In the genomic region with DNA sequence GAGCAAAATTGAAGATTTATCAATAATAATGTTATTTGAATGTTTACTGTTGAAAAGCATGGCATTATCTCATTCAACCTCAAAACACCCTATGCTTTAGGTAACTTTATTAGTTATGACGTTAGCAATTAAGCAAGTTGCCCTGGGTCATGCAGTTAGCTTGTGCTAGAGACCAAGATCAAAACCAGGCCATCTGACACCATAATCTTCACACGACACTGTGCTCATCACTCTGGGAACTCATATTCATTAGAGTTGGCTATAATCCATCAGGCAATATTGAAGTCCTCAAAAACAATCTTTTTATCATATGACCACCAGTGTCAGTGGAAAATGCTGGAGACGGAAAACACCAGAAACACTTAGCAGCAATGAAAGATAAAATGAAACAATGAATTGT, we compare ENCODE assay signal across 22 cellular contexts.
"Had no signal": no experiment of that assay in that cellular context is flagged by ENCODE, and none has a peak within 500 bp of the region (broad histone marks: within the 10 kb centered on the region; RNA-seq: fewer than 3 reads in every experiment).

No MANE protein-coding gene starts in this region.

- H3K27me3 ChIP-seq: foreskin keratinocyte, ovary, thyroid gland, upper lobe of right lung had no signal

- H3K36me3 ChIP-seq: ovary, thyroid gland, upper lobe of right lung had no signal

- DNase-seq: activated CD4-positive, alpha-beta T cell treated with anti-CD3 and anti-CD28 coated beads, Interleukin-2, amount 50 U/mL, for 4 hours; activated CD8-positive, alpha-beta memory T cell treated with anti-CD3 and anti-CD28 coated beads for 24 hours; activated CD8-positive, alpha-beta memory T cell treated with anti-CD3 and anti-CD28 coated beads, Interleukin-2, amount 50 U/mL, for 4 hours; activated T-cell treated with anti-CD3 and anti-CD28 coated beads, Interleukin-2, amount 50 U/mL, for 24 hours; cerebellar nuclear complex; cortex of kidney; erythroblast; glutamatergic neuron; ovary; stimulated activated CD4-positive, alpha-beta T cell treated with anti-CD3 and anti-CD28 coated beads, Interleukin-4, amount 100 ng/mL, for 1 hour; stimulated activated naive CD4-positive, alpha-beta T cell treated with Interleukin-2 at 50 U/mL for 16 hours; T-helper 1 cell; T-helper 9 cell; thyroid gland; upper lobe of right lung had no signal

- H3K4me1 ChIP-seq: foreskin keratinocyte, thyroid gland, upper lobe of right lung had no signal

- FAIRE-seq: bronchial epithelial cell had no signal

- ATAC-seq: activated naive CD4-positive, alpha-beta T cell treated with anti-CD3 and anti-CD28 coated beads, Interleukin-2, amount 50 U/mL, for 72 hours; activated T-helper 17 cell treated with anti-CD3 and anti-CD28 coated beads, Interleukin-2, amount 50 U/mL, for 72 hours; foreskin keratinocyte; natural killer cell treated with Interleukin-12 subunit alpha and Interleukin-12 subunit beta and Interleukin-15 and Interleukin-18, amount 100 ng/mL, for 72 hours; sciatic nerve; upper lobe of right lung; WTC11 had no signal

- H3K27ac ChIP-seq: foreskin keratinocyte, ovary, thyroid gland, upper lobe of right lung had no signal

- H3K9me3 ChIP-seq: ovary, thyroid gland, upper lobe of right lung had no signal

- H3K4me3 ChIP-seq: ovary, thyroid gland, upper lobe of right lung had no signal
